ENCODE assay signal across 2 cellular contexts in the genomic region with DNA sequence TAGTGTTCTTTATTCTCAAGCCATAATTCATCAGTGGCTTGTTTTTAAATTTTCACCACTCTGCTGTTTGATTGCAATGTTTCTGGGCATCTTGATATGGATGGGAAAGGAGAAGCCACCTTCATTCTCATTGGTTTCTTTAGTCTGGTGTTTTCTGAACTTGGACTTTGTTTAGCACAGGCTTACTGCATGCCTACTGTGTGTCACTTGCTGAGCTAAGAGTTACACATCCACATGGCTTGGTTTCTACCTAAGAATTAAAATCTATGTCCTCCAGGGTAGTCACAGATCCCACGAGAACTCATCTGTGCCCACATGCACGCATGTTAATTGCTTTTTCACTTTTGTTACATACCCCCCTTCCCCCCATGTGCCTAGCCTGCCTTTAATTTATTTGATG.
TF ChIP-seq lines count a peak whose summit lies in the region.

No MANE protein-coding gene starts in this region.

TF ChIP-seq in GM23338, 12 proteins besides CTCF, POLR2A, EP300 and RAD21 (continued from another document):
- TF ChIP-seq STAT1 (IDR thresholded peaks at IDR 0.05; ENCODE audit: unreplicated experiment) (no peak), EZH2 (IDR thresholded peaks at IDR 0.05; ENCODE audit: low read depth, unreplicated experiment) (no peak)

TF ChIP-seq in K562, 482 proteins besides CTCF, POLR2A, EP300 and RAD21 (continued from another document):
- TF ChIP-seq, protein P1, sequence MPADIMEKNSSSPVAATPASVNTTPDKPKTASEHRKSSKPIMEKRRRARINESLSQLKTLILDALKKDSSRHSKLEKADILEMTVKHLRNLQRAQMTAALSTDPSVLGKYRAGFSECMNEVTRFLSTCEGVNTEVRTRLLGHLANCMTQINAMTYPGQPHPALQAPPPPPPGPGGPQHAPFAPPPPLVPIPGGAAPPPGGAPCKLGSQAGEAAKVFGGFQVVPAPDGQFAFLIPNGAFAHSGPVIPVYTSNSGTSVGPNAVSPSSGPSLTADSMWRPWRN (IDR thresholded peaks at IDR 0.05; ENCODE audit: low read depth), result no peak
- TF ChIP-seq NBN (IDR thresholded peaks at IDR 0.05; ENCODE audit: low read depth), result no peak
- no peak for TF ChIP-seq MCM5 (IDR thresholded peaks at IDR 0.05; ENCODE audit: low read depth)
- TF ChIP-seq, protein P2, sequence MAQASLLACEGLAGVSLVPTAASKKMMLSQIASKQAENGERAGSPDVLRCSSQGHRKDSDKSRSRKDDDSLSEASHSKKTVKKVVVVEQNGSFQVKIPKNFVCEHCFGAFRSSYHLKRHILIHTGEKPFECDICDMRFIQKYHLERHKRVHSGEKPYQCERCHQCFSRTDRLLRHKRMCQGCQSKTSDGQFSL (CRISPR knock-in tag; IDR thresholded peaks at IDR 0.05), result peak; percentile 39; the same call in 1 of the 2 replicates
- TF ChIP-seq, protein P2 (tag; IDR thresholded peaks at IDR 0.05), result no peak
- no peak for TF ChIP-seq SMARCA4 (IDR thresholded peaks at IDR 0.05)
TF ChIP-seq in K562: peak in this region for 3.
